ENCODE assay signal across 32 cellular contexts in the genomic region with DNA sequence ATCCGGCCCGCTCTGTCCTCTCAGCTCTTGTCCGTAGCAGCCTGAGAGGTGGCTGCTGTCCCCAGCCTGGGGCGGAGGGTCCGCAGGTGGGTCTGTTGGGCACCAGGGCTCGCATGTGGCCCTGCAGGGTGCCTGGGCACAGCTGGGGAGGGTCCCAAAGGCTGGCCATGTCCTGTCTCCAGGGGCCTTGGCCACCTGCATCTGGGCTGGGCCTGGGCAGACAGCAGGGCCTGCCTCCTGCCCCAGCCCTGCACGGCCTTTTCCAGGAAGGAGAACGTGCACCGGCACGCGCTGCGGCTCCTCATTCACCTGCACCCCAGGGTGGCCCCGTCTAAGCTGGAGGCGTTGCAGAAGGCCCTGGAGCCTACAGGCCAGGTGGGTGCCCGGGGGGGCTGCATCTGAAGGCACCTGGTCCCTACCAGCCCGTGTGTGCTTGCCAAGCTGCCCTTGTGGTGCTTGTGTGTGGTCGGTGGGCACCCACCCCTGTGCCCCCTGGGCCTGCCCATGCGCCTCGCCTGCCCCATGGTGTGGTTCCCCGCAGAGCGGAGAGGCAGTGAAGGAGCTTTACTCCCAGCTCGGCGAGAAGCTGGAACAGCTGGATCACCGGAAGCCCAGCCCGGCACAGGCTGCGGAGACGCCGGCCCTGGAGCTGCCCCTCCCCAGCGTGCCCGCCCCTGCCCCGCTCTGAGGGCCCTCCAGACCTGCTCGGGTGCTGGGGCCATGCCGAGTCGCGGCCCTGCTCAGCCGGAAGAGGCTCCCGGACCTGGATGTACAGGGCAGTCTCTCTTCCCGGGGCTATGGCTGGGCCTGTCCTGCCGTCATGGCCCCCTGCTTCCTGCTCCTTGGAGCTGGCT. TPM values are rescaled to one million over a fixed set of nuclear protein-coding genes. Genes with fewer than 3 reads are reported as not detected.
DNase-seq lines count a peak whose midpoint lies in the region; ATAC-seq, FAIRE-seq and TF ChIP-seq lines count a peak whose summit lies in the region.
"Had no signal": no experiment of that assay in that cellular context is flagged by ENCODE, and none has a peak within 500 bp of the region (broad histone marks: within the 10 kb centered on the region; RNA-seq: fewer than 3 reads in every experiment).

No MANE protein-coding gene starts in this region.

- DNase-seq in activated naive CD4-positive, alpha-beta T cell treated with anti-CD3 and anti-CD28 coated beads, Interleukin-2, amount 10 ng/mL, durations not matched to agents 7 days and 5 days: no peak
- DNase-seq in K562 (ENCODE audit: extremely low read depth in 1 of 4, low spot score in 3 of 4) (no peak), psoas muscle (peak; percentile 11 to 51), natural killer cell (no peak), T-helper 9 cell (no peak)
- DNase-seq in stimulated activated naive CD4-positive, alpha-beta T cell treated with Interleukin-2 at 50 U/mL for 16 hours (lab: John Stamatoyannopoulos, UW): no peak
- DNase-seq: activated B cell treated with CpG ODN at 0.5 μM for 24 hours; activated CD4-positive, alpha-beta T cell treated with anti-CD3 and anti-CD28 coated beads, Interleukin-2, amount 50 U/mL, for 1 hour; activated gamma-delta T cell treated with Interleukin-2 at 50 U/mL for 16 hours; activated T-cell treated with anti-CD3 and anti-CD28 coated beads, Interleukin-2, amount 50 U/mL, for 48 hours; CD4-positive, CD25-positive, alpha-beta regulatory T cell; foreskin fibroblast; Kasumi-1; naive thymus-derived CD4-positive, alpha-beta T cell; NCI-H2081; nucleus accumbens; Peyer's patch; stimulated activated naive B cell treated with anti-CD40 and anti-IgM and Interleukin-4, amounts not matched to agents 10 μg/mL and 1 μg/mL and 100 μg/mL, for 72 hours; uterus had no signal

- H3K4me3 ChIP-seq in HEK293 (ENCODE audit: low read depth, low read length): no peak overlapping the region
- no peak overlapping the region for H3K4me3 ChIP-seq in K562
- no peak overlapping the region for H3K4me3 ChIP-seq in psoas muscle
- H3K4me3 ChIP-seq: Peyer's patch, skin epidermis, uterus had no signal

- 85% methylated on average over 24 of the region's 39 CpGs for WGBS in K562 (ENCODE audit: insufficient coverage, low coverage, missing lambda C conversion rate)
- 89 to 93% (median 91%) methylated on average over 37 to 39 of the region's 39 CpGs for WGBS in psoas muscle, 3 donors

- no peak for FAIRE-seq in K562 (lab: Jason Lieb, UNC)
- FAIRE-seq: D721Med, GM18507, H54, islet of Langerhans had no signal

- TF ChIP-seq POLR2A in K562 (conservative IDR thresholded peaks at IDR 0.05): no peak

- no peak overlapping the region for H3K4me2 ChIP-seq in K562 (ENCODE audit: insufficient read depth, low read length)

- H2AFZ ChIP-seq in K562 (ENCODE audit: low read depth, low read length): no peak overlapping the region

- no peaks in the 10 kb centered on the region for H3K9me3 Mint-ChIP-seq in activated naive CD4-positive, alpha-beta T cell treated with anti-CD3 and anti-CD28 coated beads, Interleukin-2, amount 50 U/mL, for 24 hours
- H3K9me3 Mint-ChIP-seq in activated naive CD4-positive, alpha-beta T cell treated with anti-CD3 and anti-CD28 coated beads, Interleukin-2, amount 10 ng/mL, durations not matched to agents 7 days and 5 days: no peaks in the 10 kb centered on the region
- H3K9me3 Mint-ChIP-seq in natural killer cell: no peaks in the 10 kb centered on the region
- H3K9me3 Mint-ChIP-seq: activated B cell treated with CpG ODN at 0.5 μM for 24 hours; CD4-positive, CD25-positive, alpha-beta regulatory T cell; central memory CD8-positive, alpha-beta T cell; naive thymus-derived CD4-positive, alpha-beta T cell; stimulated activated naive B cell treated with anti-CD40 and anti-IgM and Interleukin-4, amounts not matched to agents 10 μg/mL and 1 μg/mL and 100 μg/mL, for 72 hours had no signal

- TF ChIP-seq EP300 in K562 (IDR thresholded peaks at IDR 0.05; ENCODE audit: low read length): no peak

- H3K36me3 ChIP-seq in HEK293 (ENCODE audit: control insufficient read depth in 2 of 2, insufficient read depth in 1 of 2, low read length in 2 of 2) (peaks cover 0 to 46% of the 10 kb centered on the region in 2 experiments; a peak in 2 of 3 replicates), K562 (ENCODE audit: control insufficient read depth, insufficient read depth, low read length) (peaks cover 53% of the 10 kb centered on the region), psoas muscle (ENCODE audit: insufficient read depth in 1 of 2, low read depth in 1 of 2) (peaks cover 2 to 40% of the 10 kb centered on the region in 2 donors)
- H3K36me3 ChIP-seq: uterus had no signal

- CTCF ChIA-PET in activated naive CD4-positive, alpha-beta T cell treated with anti-CD3 and anti-CD28 coated beads, Interleukin-2, amount 10 ng/mL, durations not matched to agents 7 days and 5 days (lab: Charles Lee): interaction anchor here (1.3 kb wide), 1 partner anchor 14 kb away, joined by 4 read pairs; no protein-coding TSS in a partner anchor
- CTCF ChIA-PET in HEK293 (lab: Yijun Ruan, JAX) (interaction anchor here (0.6 to 1.7 kb wide), 4 partner anchors 10 to 44 kb away, joined by 3 to 5 read pairs (median 4); no protein-coding TSS in a partner anchor), K562 (lab: Yijun Ruan, JAX; ENCODE audit: low intra/inter-chr PET ratio) (no interaction called here)

- H3K4me3 Mint-ChIP-seq in activated naive CD4-positive, alpha-beta T cell treated with anti-CD3 and anti-CD28 coated beads, Interleukin-2, amount 50 U/mL, for 24 hours: peak overlapping the region; percentile 11
- H3K4me3 Mint-ChIP-seq in activated naive CD4-positive, alpha-beta T cell treated with anti-CD3 and anti-CD28 coated beads, Interleukin-2, amount 10 ng/mL, durations not matched to agents 7 days and 5 days: no peak overlapping the region
- H3K4me3 Mint-ChIP-seq in natural killer cell: no peak overlapping the region
- H3K4me3 Mint-ChIP-seq: activated B cell treated with CpG ODN at 0.5 μM for 24 hours; CD4-positive, CD25-positive, alpha-beta regulatory T cell; central memory CD8-positive, alpha-beta T cell; stimulated activated naive B cell treated with anti-CD40 and anti-IgM and Interleukin-4, amounts not matched to agents 10 μg/mL and 1 μg/mL and 100 μg/mL, for 72 hours had no signal

- intact Hi-C loops in K562 (cut with micrococcal nuclease) (no loop called here), psoas muscle (cut with DNase I) (no loop called here), natural killer cell (cut with micrococcal nuclease) (no loop called here)

- H3K4me1 ChIP-seq in HEK293 (ENCODE audit: control insufficient read depth, insufficient read depth, low read length) (0 out of 2 replicates have a peak, but pooled peaks cover 4% of the 10 kb centered on the region), K562 (replicated peaks in 1 of 2; ENCODE audit: control insufficient read depth in 2 of 2, insufficient read depth in 2 of 2, low read length in 2 of 2) (peaks cover 37 to 83% of the 10 kb centered on the region in 2 experiments), psoas muscle (peaks cover 38% of the 10 kb centered on the region)

- H3K27ac ChIP-seq in HEK293 (ENCODE audit: extremely low read depth, low read depth, low read length): no peak overlapping the region
- H3K27ac ChIP-seq in K562 (ENCODE audit: extremely low read depth, low read depth, low read length): no peak overlapping the region
- no peak overlapping the region for H3K27ac ChIP-seq in psoas muscle
- H3K27ac ChIP-seq: Peyer's patch, skin epidermis, uterus had no signal

- peaks cover 10% of the 10 kb centered on the region; the same call in 2 of the 3 replicates for H3K79me2 ChIP-seq in K562 (ENCODE audit: control insufficient read depth, insufficient read depth, low read length)

- H3K27ac Mint-ChIP-seq in activated naive CD4-positive, alpha-beta T cell treated with anti-CD3 and anti-CD28 coated beads, Interleukin-2, amount 50 U/mL, for 24 hours: peak overlapping the region; percentile 30
- H3K27ac Mint-ChIP-seq in activated naive CD4-positive, alpha-beta T cell treated with anti-CD3 and anti-CD28 coated beads, Interleukin-2, amount 10 ng/mL, durations not matched to agents 7 days and 5 days: no peak overlapping the region
- no peak overlapping the region for H3K27ac Mint-ChIP-seq in natural killer cell
- H3K27ac Mint-ChIP-seq: activated B cell treated with CpG ODN at 0.5 μM for 24 hours; CD4-positive, CD25-positive, alpha-beta regulatory T cell; stimulated activated naive B cell treated with anti-CD40 and anti-IgM and Interleukin-4, amounts not matched to agents 10 μg/mL and 1 μg/mL and 100 μg/mL, for 72 hours had no signal

- peaks cover 14% of the 10 kb centered on the region for H3K4me1 Mint-ChIP-seq in activated naive CD4-positive, alpha-beta T cell treated with anti-CD3 and anti-CD28 coated beads, Interleukin-2, amount 50 U/mL, for 24 hours
- peaks cover 44% of the 10 kb centered on the region for H3K4me1 Mint-ChIP-seq in activated naive CD4-positive, alpha-beta T cell treated with anti-CD3 and anti-CD28 coated beads, Interleukin-2, amount 10 ng/mL, durations not matched to agents 7 days and 5 days
- peaks cover 11 to 40% of the 10 kb centered on the region in 2 donors for H3K4me1 Mint-ChIP-seq in natural killer cell

- H3K9ac ChIP-seq in K562 (ENCODE audit: insufficient read depth in 1 of 2, low read depth in 2 of 2, low read length in 2 of 2): peak overlapping the region in 1 of 2 experiments; percentile 65; a peak in 2 of 4 replicates

- BruUV-seq in K562 (replicated peaks; lab: Mats Ljungman, UMichigan): no TSS peak

- H3K27me3 ChIP-seq in K562 (ENCODE audit: control insufficient read depth in 2 of 2, insufficient read depth in 2 of 2, low read length in 2 of 2) (no peaks in the 10 kb centered on the region), psoas muscle (ENCODE audit: insufficient read depth in 3 of 3, low read length in 2 of 3) (peaks cover 0 to 10% (median 4%) of the 10 kb centered on the region in 3 donors)
- H3K27me3 ChIP-seq: Peyer's patch, uterus had no signal

- POLR2A ChIA-PET in HEK293 (lab: Yijun Ruan, JAX) (interaction anchor here (1.3 to 2.4 kb wide), 2 partner anchors 18 to 32 kb away, joined by 3 to 9 read pairs; partner anchors contain the start of gene TUBB4B), K562 (lab: Yijun Ruan, JAX) (interaction anchor here (0.6 to 1.3 kb wide), 6 partner anchors 9 to 386 kb away, joined by 3 to 6 read pairs (median 3); partner anchors contain the start of gene TRAF2)

- in situ Hi-C loops in K562 (cut with MboI): no loop called here

- TF ChIP-seq CTCF in HEK293 (tag by site-specific recombination; IDR thresholded peaks at IDR 0.05) (no peak), K562 (IDR thresholded peaks at IDR 0.05 in 2 of 3, conservative IDR thresholded peaks at IDR 0.05 in 1 of 3; ENCODE audit: insufficient read depth in 2 of 3, low read depth in 1 of 3, low read length in 3 of 3) (no peak), psoas muscle (IDR thresholded peaks at IDR 0.05) (no peak), natural killer cell (IDR thresholded peaks at IDR 0.05) (no peak)

- no peak for TF ChIP-seq RAD21 in K562 (CRISPR knock-in tag; conservative IDR thresholded peaks at IDR 0.05 in 1 of 2, IDR thresholded peaks at IDR 0.05 in 1 of 2)

- no peaks in the 10 kb centered on the region for H3K9me1 ChIP-seq in K562 (ENCODE audit: control insufficient read depth, insufficient read depth, low read length)

- H3K9me3 ChIP-seq in HEK293 (ENCODE audit: control insufficient read depth, insufficient read depth, low read depth, low read length) (no peaks in the 10 kb centered on the region), K562 (replicated peaks; ENCODE audit: control insufficient read depth, insufficient read depth, low read depth, low read length) (no peaks in the 10 kb centered on the region), psoas muscle (no peaks in the 10 kb centered on the region)
- H3K9me3 ChIP-seq: Peyer's patch, uterus had no signal

- H4K20me1 ChIP-seq in K562 (replicated peaks; ENCODE audit: control insufficient read depth, insufficient read depth, low read length): no peaks in the 10 kb centered on the region

- H3K27me3 Mint-ChIP-seq in activated naive CD4-positive, alpha-beta T cell treated with anti-CD3 and anti-CD28 coated beads, Interleukin-2, amount 50 U/mL, for 24 hours: no peaks in the 10 kb centered on the region
- peaks cover 22% of the 10 kb centered on the region for H3K27me3 Mint-ChIP-seq in activated naive CD4-positive, alpha-beta T cell treated with anti-CD3 and anti-CD28 coated beads, Interleukin-2, amount 10 ng/mL, durations not matched to agents 7 days and 5 days
- H3K27me3 Mint-ChIP-seq in natural killer cell (ENCODE audit: low read depth in 2 of 2): no peaks in the 10 kb centered on the region
- H3K27me3 Mint-ChIP-seq: activated B cell treated with CpG ODN at 0.5 μM for 24 hours; CD4-positive, CD25-positive, alpha-beta regulatory T cell; central memory CD8-positive, alpha-beta T cell; naive thymus-derived CD4-positive, alpha-beta T cell; stimulated activated naive B cell treated with anti-CD40 and anti-IgM and Interleukin-4, amounts not matched to agents 10 μg/mL and 1 μg/mL and 100 μg/mL, for 72 hours had no signal

- no peak for ATAC-seq in K562
- ATAC-seq in psoas muscle: no peak
- no peak for ATAC-seq in natural killer cell
- ATAC-seq: esophagus mucosa; stimulated activated naive B cell treated with anti-CD40 and anti-IgM and Interleukin-4, amounts not matched to agents 10 μg/mL and 1 μg/mL and 100 μg/mL, for 72 hours had no signal

- H3K36me3 Mint-ChIP-seq in activated naive CD4-positive, alpha-beta T cell treated with anti-CD3 and anti-CD28 coated beads, Interleukin-2, amount 50 U/mL, for 24 hours: peaks cover 8% of the 10 kb centered on the region
- peaks cover 31% of the 10 kb centered on the region for H3K36me3 Mint-ChIP-seq in activated naive CD4-positive, alpha-beta T cell treated with anti-CD3 and anti-CD28 coated beads, Interleukin-2, amount 10 ng/mL, durations not matched to agents 7 days and 5 days
- no peaks in the 10 kb centered on the region for H3K36me3 Mint-ChIP-seq in natural killer cell

RNA-seq across cellular contexts. Expression of gene TOR4A, which starts 5.1 kb away (rescaled TPM):
- 16.4 and 68.0 TPM in 2 replicates for total RNA-seq in K562 (2011; cell fraction: chromatin; rRNA removed; ENCODE audit: low replicate concordance)
- 100 and 103 TPM in 2 replicates for total RNA-seq in K562 (2011; cell fraction: nucleolus; rRNA removed)
- total RNA-seq in K562 (2011; cell fraction: nucleoplasm; rRNA removed): 32.4 and 39.2 TPM in 2 replicates
- total RNA-seq in K562 (2014; rRNA removed) (38.5 and 46.9 TPM in 2 replicates), K562 (2014; rRNA removed; fragmentation: Illumina TruSeq; extraction: Trizol) (3.4 and 4.6 TPM in 2 replicates), K562 (2015; rRNA removed; fragmentation: Illumina TruSeq; extraction: Trizol) (14.8 and 16.4 TPM in 2 replicates), K562 (2021) (45.8 and 49.2 TPM in 2 replicates), psoas muscle (1 to 10 TPM; 1.7 to 2.3 (median 2.1) TPM), natural killer cell (10 to 100 TPM; 16.3 to 24.6 (median 19.2) TPM)
- polyA plus RNA-seq in K562 (2011; rRNA removed) (8.6 and 13.0 TPM in 2 replicates), K562 (2014; fragmentation: Illumina TruSeq; extraction: Trizol) (8.8 and 14.8 TPM in 2 replicates), K562 (2014; fragmentation: Nextera tagmentation; extraction: Ambion mirVana) (1 to 10 TPM; 3.9 to 7.0 TPM), K562 (2014; rRNA removed) (23.9 and 27.3 TPM in 2 replicates), psoas muscle (1 to 10 TPM in 2 of 3 donors, under 1 TPM in 1; 0.77 to 2.3 (median 1.1) TPM)
- 18.4 and 58.5 TPM in 2 replicates for polyA plus RNA-seq in K562 (2011; cell fraction: cytosol; rRNA removed)
- polyA plus RNA-seq in K562 (2011; cell fraction: nucleus; rRNA removed): 14.8 and 30.5 TPM in 2 replicates
- 20.5 and 29.0 TPM in 2 replicates for polyA plus RNA-seq in K562 (2012)
- polyA minus RNA-seq in K562 (2011; rRNA and poly(A)+ RNA removed): 2.8 and 4.9 TPM in 2 replicates
- polyA minus RNA-seq in K562 (2011; cell fraction: cytosol; rRNA and poly(A)+ RNA removed): 27.4 and 32.4 TPM in 2 replicates
- polyA minus RNA-seq in K562 (2011; cell fraction: nucleus; rRNA and poly(A)+ RNA removed): 13.6 and 14.0 TPM in 2 replicates

RNA-seq across cellular contexts. Expression of gene NELFB, which starts 17.3 kb away (rescaled TPM):
- total RNA-seq in K562 (2011; cell fraction: chromatin; rRNA removed; ENCODE audit: low replicate concordance): 20.6 and 61.7 TPM in 2 replicates
- 48.5 and 57.8 TPM in 2 replicates for total RNA-seq in K562 (2011; cell fraction: nucleolus; rRNA removed)
- 24.1 and 26.4 TPM in 2 replicates for total RNA-seq in K562 (2011; cell fraction: nucleoplasm; rRNA removed)
- total RNA-seq in K562 (2014; rRNA removed) (50.0 and 57.8 TPM in 2 replicates), K562 (2014; rRNA removed; fragmentation: Illumina TruSeq; extraction: Trizol) (13.8 and 17.6 TPM in 2 replicates), K562 (2015; rRNA removed; fragmentation: Illumina TruSeq; extraction: Trizol) (29.7 and 30.5 TPM in 2 replicates), K562 (2021) (81.2 and 84.0 TPM in 2 replicates), psoas muscle (10 to 100 TPM; 39.1 to 53.7 (median 42.8) TPM), natural killer cell (10 to 100 TPM; 42.9 to 53.8 (median 52.6) TPM)
- polyA plus RNA-seq in K562 (2011; rRNA removed) (38.3 and 49.6 TPM in 2 replicates), K562 (2014; fragmentation: Illumina TruSeq; extraction: Trizol) (28.4 and 52.9 TPM in 2 replicates), K562 (2014; fragmentation: Nextera tagmentation; extraction: Ambion mirVana) (under 1 TPM; 0.24 to 0.49 TPM), K562 (2014; rRNA removed) (56.2 and 57.1 TPM in 2 replicates), psoas muscle (10 to 100 TPM; 43.2 to 74.3 (median 58.5) TPM)
- polyA plus RNA-seq in K562 (2011; cell fraction: cytosol; rRNA removed): 51.9 and 81.6 TPM in 2 replicates
- polyA plus RNA-seq in K562 (2011; cell fraction: nucleus; rRNA removed): 55.4 and 66.0 TPM in 2 replicates
- 61.8 and 81.8 TPM in 2 replicates for polyA plus RNA-seq in K562 (2012)
- 22.0 and 33.8 TPM in 2 replicates for polyA minus RNA-seq in K562 (2011; rRNA and poly(A)+ RNA removed)
- polyA minus RNA-seq in K562 (2011; cell fraction: cytosol; rRNA and poly(A)+ RNA removed): 41.6 and 47.4 TPM in 2 replicates
- polyA minus RNA-seq in K562 (2011; cell fraction: nucleus; rRNA and poly(A)+ RNA removed): 11.4 and 18.9 TPM in 2 replicates

RNA-seq across cellular contexts. Expression of gene STPG3, which starts 21.4 kb away (rescaled TPM):
- total RNA-seq in K562 (2011; cell fraction: chromatin; rRNA removed; ENCODE audit: low replicate concordance): not detected in 2 replicates
- not detected in 2 replicates for total RNA-seq in K562 (2011; cell fraction: nucleolus; rRNA removed)
- not detected in 2 replicates for total RNA-seq in K562 (2011; cell fraction: nucleoplasm; rRNA removed)
- total RNA-seq in K562 (2014; rRNA removed) (not detected in 2 replicates), K562 (2014; rRNA removed; fragmentation: Illumina TruSeq; extraction: Trizol) (not detected in 2 replicates), K562 (2015; rRNA removed; fragmentation: Illumina TruSeq; extraction: Trizol) (not detected in 2 replicates), K562 (2021) (not detected in 2 replicates), psoas muscle (not detected), natural killer cell (not detected)
- polyA plus RNA-seq in K562 (2011; rRNA removed) (not detected in 2 replicates), K562 (2014; fragmentation: Illumina TruSeq; extraction: Trizol) (not detected in 2 replicates), K562 (2014; fragmentation: Nextera tagmentation; extraction: Ambion mirVana) (not detected), K562 (2014; rRNA removed) (not detected in 2 replicates), psoas muscle (under 1 TPM in 1 of 3 donors, not detected in 2; 0.08 TPM)
- not detected in 2 replicates for polyA plus RNA-seq in K562 (2011; cell fraction: cytosol; rRNA removed)
- not detected in 2 replicates for polyA plus RNA-seq in K562 (2011; cell fraction: nucleus; rRNA removed)
- 1.4 TPM in 2 replicates for polyA plus RNA-seq in K562 (2012)
- not detected in 2 replicates for polyA minus RNA-seq in K562 (2011; rRNA and poly(A)+ RNA removed)
- not detected in 2 replicates for polyA minus RNA-seq in K562 (2011; cell fraction: cytosol; rRNA and poly(A)+ RNA removed)
- 0.44 TPM in 1 of 2 replicates, not detected in the other for polyA minus RNA-seq in K562 (2011; cell fraction: nucleus; rRNA and poly(A)+ RNA removed)
- total RNA-seq: A172; activated B cell treated with CpG ODN at 0.5 μM for 24 hours; CD4-positive, CD25-positive, alpha-beta regulatory T cell; dermis microvascular lymphatic vessel endothelial cell; esophagus mucosa; lower leg skin; naive thymus-derived CD4-positive, alpha-beta T cell; Peyer's patch; temporal lobe; uterus had no signal
- polyA plus RNA-seq: CD4-positive, CD25-positive, alpha-beta regulatory T cell; naive thymus-derived CD4-positive, alpha-beta T cell had no signal

RNA-seq across cellular contexts. Expression of gene NRARP, which starts 29.6 kb away (rescaled TPM):
- total RNA-seq in K562 (2011; cell fraction: chromatin; rRNA removed; ENCODE audit: low replicate concordance): 6.4 and 15.4 TPM in 2 replicates
- total RNA-seq in K562 (2011; cell fraction: nucleolus; rRNA removed): 16.8 and 18.8 TPM in 2 replicates
- total RNA-seq in K562 (2011; cell fraction: nucleoplasm; rRNA removed): 11.7 and 13.1 TPM in 2 replicates
- total RNA-seq in K562 (2014; rRNA removed) (19.1 and 25.9 TPM in 2 replicates), K562 (2014; rRNA removed; fragmentation: Illumina TruSeq; extraction: Trizol) (1.6 and 2.0 TPM in 2 replicates), K562 (2015; rRNA removed; fragmentation: Illumina TruSeq; extraction: Trizol) (3.3 and 4.0 TPM in 2 replicates), K562 (2021) (24.5 and 29.5 TPM in 2 replicates), psoas muscle (1 to 10 TPM; 3.5 to 7.5 (median 5.3) TPM), natural killer cell (1 to 10 TPM in 2 of 3 donors, under 1 TPM in 1; 0.88 to 2.3 (median 1.2) TPM)
- polyA plus RNA-seq in K562 (2011; rRNA removed) (5.2 and 7.6 TPM in 2 replicates), K562 (2014; fragmentation: Illumina TruSeq; extraction: Trizol) (6.2 and 7.2 TPM in 2 replicates), K562 (2014; fragmentation: Nextera tagmentation; extraction: Ambion mirVana) (not detected), K562 (2014; rRNA removed) (13.8 and 17.8 TPM in 2 replicates), psoas muscle (1 to 10 TPM in 1 of 3 donors, under 1 TPM in 2; 0.73 to 1.4 (median 0.91) TPM)
- 10.4 and 26.9 TPM in 2 replicates for polyA plus RNA-seq in K562 (2011; cell fraction: cytosol; rRNA removed)
- polyA plus RNA-seq in K562 (2011; cell fraction: nucleus; rRNA removed): 13.1 and 17.8 TPM in 2 replicates
- 6.1 and 8.4 TPM in 2 replicates for polyA plus RNA-seq in K562 (2012)
- 1.3 and 1.8 TPM in 2 replicates for polyA minus RNA-seq in K562 (2011; rRNA and poly(A)+ RNA removed)
- polyA minus RNA-seq in K562 (2011; cell fraction: cytosol; rRNA and poly(A)+ RNA removed): 9.5 and 11.2 TPM in 2 replicates
- polyA minus RNA-seq in K562 (2011; cell fraction: nucleus; rRNA and poly(A)+ RNA removed): 9.2 and 12.6 TPM in 2 replicates
- polyA plus RNA-seq: CD4-positive, CD25-positive, alpha-beta regulatory T cell; naive thymus-derived CD4-positive, alpha-beta T cell had no signal

RNA-seq across cellular contexts. Expression of gene TUBB4B, which starts 31.4 kb away (rescaled TPM):
- total RNA-seq in K562 (2011; cell fraction: chromatin; rRNA removed; ENCODE audit: low replicate concordance): 122 and 317 TPM in 2 replicates
- 269 and 300 TPM in 2 replicates for total RNA-seq in K562 (2011; cell fraction: nucleolus; rRNA removed)
- 142 and 195 TPM in 2 replicates for total RNA-seq in K562 (2011; cell fraction: nucleoplasm; rRNA removed)
- total RNA-seq in K562 (2014; rRNA removed) (264 and 325 TPM in 2 replicates), K562 (2014; rRNA removed; fragmentation: Illumina TruSeq; extraction: Trizol) (86.3 and 117 TPM in 2 replicates), K562 (2015; rRNA removed; fragmentation: Illumina TruSeq; extraction: Trizol) (287 and 291 TPM in 2 replicates), K562 (2021) (425 and 437 TPM in 2 replicates), psoas muscle (100 to 1,000 TPM; 111 to 273 (median 230) TPM), natural killer cell (100 to 1,000 TPM in 1 of 3 donors, 10 to 100 TPM in 2; 84.4 to 121 (median 93.9) TPM)
- polyA plus RNA-seq in K562 (2011; rRNA removed) (268 and 271 TPM in 2 replicates), K562 (2014; fragmentation: Illumina TruSeq; extraction: Trizol) (393 and 490 TPM in 2 replicates), K562 (2014; fragmentation: Nextera tagmentation; extraction: Ambion mirVana) (10 to 100 TPM; 24.1 to 51.3 TPM), K562 (2014; rRNA removed) (426 and 443 TPM in 2 replicates), psoas muscle (100 to 1,000 TPM; 350 to 838 (median 389) TPM)
- polyA plus RNA-seq in K562 (2011; cell fraction: cytosol; rRNA removed): 337 and 660 TPM in 2 replicates
- polyA plus RNA-seq in K562 (2011; cell fraction: nucleus; rRNA removed): 333 and 371 TPM in 2 replicates
- polyA plus RNA-seq in K562 (2012): 429 and 432 TPM in 2 replicates
- polyA minus RNA-seq in K562 (2011; rRNA and poly(A)+ RNA removed): 130 and 204 TPM in 2 replicates
- polyA minus RNA-seq in K562 (2011; cell fraction: cytosol; rRNA and poly(A)+ RNA removed): 222 and 247 TPM in 2 replicates
- polyA minus RNA-seq in K562 (2011; cell fraction: nucleus; rRNA and poly(A)+ RNA removed): 108 and 161 TPM in 2 replicates

Comparison
In these comparisons a context has a peak if more than half of its experiments do, and no peak if none do; other contexts are left out.
1. DNase-seq: peak in psoas muscle (2 of 2); none in activated naive CD4-positive, alpha-beta T cell treated with anti-CD3 and anti-CD28 coated beads, Interleukin-2, amount 10 ng/mL, durations not matched to agents 7 days and 5 days (single experiment), K562 (0 of 4), stimulated activated naive CD4-positive, alpha-beta T cell treated with Interleukin-2 at 50 U/mL for 16 hours (single experiment), natural killer cell (single experiment) and T-helper 9 cell (single experiment).